Comparison of ENCODE assay signal across 1 cellular context in the genomic region with DNA sequence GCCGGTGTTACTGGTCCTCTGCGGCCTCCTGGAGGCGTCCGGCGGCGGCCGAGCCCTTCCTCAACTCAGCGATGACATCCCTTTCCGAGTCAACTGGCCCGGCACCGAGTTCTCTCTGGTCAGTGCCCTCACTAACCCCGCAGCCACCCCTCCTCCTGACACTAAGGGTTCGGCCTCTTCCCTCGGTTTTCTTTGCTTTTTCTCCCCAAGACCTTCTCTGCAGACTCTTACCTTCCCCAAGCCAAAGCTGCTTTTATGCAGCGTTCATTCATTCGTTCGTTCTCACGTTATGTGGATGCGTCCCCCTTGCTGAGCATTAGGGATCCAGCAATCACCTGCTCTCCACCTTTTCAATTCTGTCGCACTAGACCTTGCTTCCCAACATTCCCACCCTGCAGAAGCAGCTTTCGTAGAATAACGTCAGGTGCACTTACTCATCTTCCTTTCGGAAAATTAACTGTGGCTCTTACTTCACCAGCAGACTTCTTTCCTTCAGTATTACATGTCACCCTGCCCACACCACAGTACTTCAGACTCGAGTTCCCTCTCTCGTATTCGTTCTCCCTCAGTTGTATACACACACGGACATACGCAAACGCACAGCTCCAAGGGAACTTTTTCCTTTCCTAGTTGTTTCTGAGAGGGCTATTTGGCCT.
TF ChIP-seq lines count a peak whose summit lies in the region.

No MANE protein-coding gene starts in this region.

TF ChIP-seq in K562, 482 proteins besides CTCF, POLR2A, EP300 and RAD21 (continued from another document):
- TF ChIP-seq, protein P1, sequence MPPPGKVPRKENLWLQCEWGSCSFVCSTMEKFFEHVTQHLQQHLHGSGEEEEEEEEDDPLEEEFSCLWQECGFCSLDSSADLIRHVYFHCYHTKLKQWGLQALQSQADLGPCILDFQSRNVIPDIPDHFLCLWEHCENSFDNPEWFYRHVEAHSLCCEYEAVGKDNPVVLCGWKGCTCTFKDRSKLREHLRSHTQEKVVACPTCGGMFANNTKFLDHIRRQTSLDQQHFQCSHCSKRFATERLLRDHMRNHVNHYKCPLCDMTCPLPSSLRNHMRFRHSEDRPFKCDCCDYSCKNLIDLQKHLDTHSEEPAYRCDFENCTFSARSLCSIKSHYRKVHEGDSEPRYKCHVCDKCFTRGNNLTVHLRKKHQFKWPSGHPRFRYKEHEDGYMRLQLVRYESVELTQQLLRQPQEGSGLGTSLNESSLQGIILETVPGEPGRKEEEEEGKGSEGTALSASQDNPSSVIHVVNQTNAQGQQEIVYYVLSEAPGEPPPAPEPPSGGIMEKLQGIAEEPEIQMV (tag; conservative IDR thresholded peaks at IDR 0.05; ENCODE audit: low read depth) = no peak
- TF ChIP-seq ZBED1 (IDR thresholded peaks at IDR 0.05) (no peak), EZH2 (IDR thresholded peaks at IDR 0.05; ENCODE audit: borderline replicate concordance, low read depth, low read length) (no peak), PTBP1 (IDR thresholded peaks at IDR 0.05; ENCODE audit: low read depth, low read length) (no peak), SNIP1 (IDR thresholded peaks at IDR 0.05; ENCODE audit: low read depth) (no peak), GABPA (tag; conservative IDR thresholded peaks at IDR 0.05; ENCODE audit: low read depth) (0 out of 2 replicates have a peak, but pooled peaks have one; percentile 65), EGR1 (conservative IDR thresholded peaks at IDR 0.05) (no peak), HDAC1 (IDR thresholded peaks at IDR 0.05) (peak in 1 of 2 experiments; percentile 21; a peak in 1 of 4 replicates), NELFE (IDR thresholded peaks at IDR 0.05; ENCODE audit: insufficient read depth, insufficient read length) (no peak), RBBP5 (IDR thresholded peaks at IDR 0.05; ENCODE audit: borderline replicate concordance, insufficient read depth, low read length, poor library complexity, severe bottlenecking) (peak; percentile 45), POLR2AphosphoS5 (IDR thresholded peaks at IDR 0.05; ENCODE audit: control insufficient read depth, insufficient read depth, low read depth, low read length) (no peak), MTA2 (IDR thresholded peaks at IDR 0.05; ENCODE audit: low read depth) (no peak), TAF1 (IDR thresholded peaks at IDR 0.05; ENCODE audit: control insufficient read depth, extremely low read depth, insufficient read depth, low read length, severe bottlenecking) (no peak), JUND (IDR thresholded peaks at IDR 0.05; ENCODE audit: borderline replicate concordance, low read depth, low read length) (no peak), JUND (tag; IDR thresholded peaks at IDR 0.05; ENCODE audit: borderline replicate concordance, low read depth, low read length) (no peak), IFI16 (CRISPR knock-in tag; IDR thresholded peaks at IDR 0.05) (no peak), TOE1 (IDR thresholded peaks at IDR 0.05; ENCODE audit: borderline replicate concordance) (peak; percentile 1; the same call in 1 of the 2 replicates), TOE1 (CRISPR knock-in tag; IDR thresholded peaks at IDR 0.05; ENCODE audit: borderline replicate concordance, low read depth) (no peak), BRD4 (IDR thresholded peaks at IDR 0.05) (0 out of 2 replicates have a peak, but pooled peaks have one; percentile 5), BACH1 (tag; IDR thresholded peaks at IDR 0.05) (no peak), ZC3H11A (IDR thresholded peaks at IDR 0.05; ENCODE audit: low read depth, low read length) (no peak), ZNF143 (CRISPR knock-in tag; IDR thresholded peaks at IDR 0.05) (no peak), NR2C2 (CRISPR knock-in tag; IDR thresholded peaks at IDR 0.05) (no peak), NR2C2 (tag; IDR thresholded peaks at IDR 0.05) (peak; percentile 60; the same call in 1 of the 2 replicates)
- TF ChIP-seq, protein P2, sequence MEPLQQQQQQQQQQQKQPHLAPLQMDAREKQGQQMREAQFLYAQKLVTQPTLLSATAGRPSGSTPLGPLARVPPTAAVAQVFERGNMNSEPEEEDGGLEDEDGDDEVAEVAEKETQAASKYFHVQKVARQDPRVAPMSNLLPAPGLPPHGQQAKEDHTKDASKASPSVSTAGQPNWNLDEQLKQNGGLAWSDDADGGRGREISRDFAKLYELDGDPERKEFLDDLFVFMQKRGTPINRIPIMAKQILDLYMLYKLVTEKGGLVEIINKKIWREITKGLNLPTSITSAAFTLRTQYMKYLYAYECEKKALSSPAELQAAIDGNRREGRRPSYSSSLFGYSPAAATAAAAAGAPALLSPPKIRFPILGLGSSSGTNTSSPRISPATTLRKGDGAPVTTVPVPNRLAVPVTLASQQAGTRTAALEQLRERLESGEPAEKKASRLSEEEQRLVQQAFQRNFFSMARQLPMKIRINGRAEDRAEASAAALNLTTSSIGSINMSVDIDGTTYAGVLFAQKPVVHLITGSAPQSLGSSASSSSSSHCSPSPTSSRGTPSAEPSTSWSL (CRISPR knock-in tag; IDR thresholded peaks at IDR 0.05; ENCODE audit: borderline replicate concordance) = no peak
- TF ChIP-seq, protein P3, sequence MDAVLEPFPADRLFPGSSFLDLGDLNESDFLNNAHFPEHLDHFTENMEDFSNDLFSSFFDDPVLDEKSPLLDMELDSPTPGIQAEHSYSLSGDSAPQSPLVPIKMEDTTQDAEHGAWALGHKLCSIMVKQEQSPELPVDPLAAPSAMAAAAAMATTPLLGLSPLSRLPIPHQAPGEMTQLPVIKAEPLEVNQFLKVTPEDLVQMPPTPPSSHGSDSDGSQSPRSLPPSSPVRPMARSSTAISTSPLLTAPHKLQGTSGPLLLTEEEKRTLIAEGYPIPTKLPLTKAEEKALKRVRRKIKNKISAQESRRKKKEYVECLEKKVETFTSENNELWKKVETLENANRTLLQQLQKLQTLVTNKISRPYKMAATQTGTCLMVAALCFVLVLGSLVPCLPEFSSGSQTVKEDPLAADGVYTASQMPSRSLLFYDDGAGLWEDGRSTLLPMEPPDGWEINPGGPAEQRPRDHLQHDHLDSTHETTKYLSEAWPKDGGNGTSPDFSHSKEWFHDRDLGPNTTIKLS (IDR thresholded peaks at IDR 0.05; ENCODE audit: borderline replicate concordance, low read depth) = peak; percentile 49; the same call in 1 of the 2 replicates
- TF ChIP-seq, protein P4, sequence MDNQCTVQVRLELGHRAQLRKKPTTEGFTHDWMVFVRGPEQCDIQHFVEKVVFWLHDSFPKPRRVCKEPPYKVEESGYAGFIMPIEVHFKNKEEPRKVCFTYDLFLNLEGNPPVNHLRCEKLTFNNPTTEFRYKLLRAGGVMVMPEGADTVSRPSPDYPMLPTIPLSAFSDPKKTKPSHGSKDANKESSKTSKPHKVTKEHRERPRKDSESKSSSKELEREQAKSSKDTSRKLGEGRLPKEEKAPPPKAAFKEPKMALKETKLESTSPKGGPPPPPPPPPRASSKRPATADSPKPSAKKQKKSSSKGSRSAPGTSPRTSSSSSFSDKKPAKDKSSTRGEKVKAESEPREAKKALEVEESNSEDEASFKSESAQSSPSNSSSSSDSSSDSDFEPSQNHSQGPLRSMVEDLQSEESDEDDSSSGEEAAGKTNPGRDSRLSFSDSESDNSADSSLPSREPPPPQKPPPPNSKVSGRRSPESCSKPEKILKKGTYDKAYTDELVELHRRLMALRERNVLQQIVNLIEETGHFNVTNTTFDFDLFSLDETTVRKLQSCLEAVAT (IDR thresholded peaks at IDR 0.05) = 0 out of 4 replicates have a peak, but pooled peaks of 1 of the 2 experiments have one; percentile 27
- TF ChIP-seq, protein P5, sequence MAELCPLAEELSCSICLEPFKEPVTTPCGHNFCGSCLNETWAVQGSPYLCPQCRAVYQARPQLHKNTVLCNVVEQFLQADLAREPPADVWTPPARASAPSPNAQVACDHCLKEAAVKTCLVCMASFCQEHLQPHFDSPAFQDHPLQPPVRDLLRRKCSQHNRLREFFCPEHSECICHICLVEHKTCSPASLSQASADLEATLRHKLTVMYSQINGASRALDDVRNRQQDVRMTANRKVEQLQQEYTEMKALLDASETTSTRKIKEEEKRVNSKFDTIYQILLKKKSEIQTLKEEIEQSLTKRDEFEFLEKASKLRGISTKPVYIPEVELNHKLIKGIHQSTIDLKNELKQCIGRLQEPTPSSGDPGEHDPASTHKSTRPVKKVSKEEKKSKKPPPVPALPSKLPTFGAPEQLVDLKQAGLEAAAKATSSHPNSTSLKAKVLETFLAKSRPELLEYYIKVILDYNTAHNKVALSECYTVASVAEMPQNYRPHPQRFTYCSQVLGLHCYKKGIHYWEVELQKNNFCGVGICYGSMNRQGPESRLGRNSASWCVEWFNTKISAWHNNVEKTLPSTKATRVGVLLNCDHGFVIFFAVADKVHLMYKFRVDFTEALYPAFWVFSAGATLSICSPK (IDR thresholded peaks at IDR 0.05; ENCODE audit: borderline replicate concordance) = no peak
- TF ChIP-seq, protein P6, sequence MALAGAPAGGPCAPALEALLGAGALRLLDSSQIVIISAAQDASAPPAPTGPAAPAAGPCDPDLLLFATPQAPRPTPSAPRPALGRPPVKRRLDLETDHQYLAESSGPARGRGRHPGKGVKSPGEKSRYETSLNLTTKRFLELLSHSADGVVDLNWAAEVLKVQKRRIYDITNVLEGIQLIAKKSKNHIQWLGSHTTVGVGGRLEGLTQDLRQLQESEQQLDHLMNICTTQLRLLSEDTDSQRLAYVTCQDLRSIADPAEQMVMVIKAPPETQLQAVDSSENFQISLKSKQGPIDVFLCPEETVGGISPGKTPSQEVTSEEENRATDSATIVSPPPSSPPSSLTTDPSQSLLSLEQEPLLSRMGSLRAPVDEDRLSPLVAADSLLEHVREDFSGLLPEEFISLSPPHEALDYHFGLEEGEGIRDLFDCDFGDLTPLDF (CRISPR knock-in tag; IDR thresholded peaks at IDR 0.05) = no peak
